ENCODE assay signal across 1 cellular context in the genomic region with DNA sequence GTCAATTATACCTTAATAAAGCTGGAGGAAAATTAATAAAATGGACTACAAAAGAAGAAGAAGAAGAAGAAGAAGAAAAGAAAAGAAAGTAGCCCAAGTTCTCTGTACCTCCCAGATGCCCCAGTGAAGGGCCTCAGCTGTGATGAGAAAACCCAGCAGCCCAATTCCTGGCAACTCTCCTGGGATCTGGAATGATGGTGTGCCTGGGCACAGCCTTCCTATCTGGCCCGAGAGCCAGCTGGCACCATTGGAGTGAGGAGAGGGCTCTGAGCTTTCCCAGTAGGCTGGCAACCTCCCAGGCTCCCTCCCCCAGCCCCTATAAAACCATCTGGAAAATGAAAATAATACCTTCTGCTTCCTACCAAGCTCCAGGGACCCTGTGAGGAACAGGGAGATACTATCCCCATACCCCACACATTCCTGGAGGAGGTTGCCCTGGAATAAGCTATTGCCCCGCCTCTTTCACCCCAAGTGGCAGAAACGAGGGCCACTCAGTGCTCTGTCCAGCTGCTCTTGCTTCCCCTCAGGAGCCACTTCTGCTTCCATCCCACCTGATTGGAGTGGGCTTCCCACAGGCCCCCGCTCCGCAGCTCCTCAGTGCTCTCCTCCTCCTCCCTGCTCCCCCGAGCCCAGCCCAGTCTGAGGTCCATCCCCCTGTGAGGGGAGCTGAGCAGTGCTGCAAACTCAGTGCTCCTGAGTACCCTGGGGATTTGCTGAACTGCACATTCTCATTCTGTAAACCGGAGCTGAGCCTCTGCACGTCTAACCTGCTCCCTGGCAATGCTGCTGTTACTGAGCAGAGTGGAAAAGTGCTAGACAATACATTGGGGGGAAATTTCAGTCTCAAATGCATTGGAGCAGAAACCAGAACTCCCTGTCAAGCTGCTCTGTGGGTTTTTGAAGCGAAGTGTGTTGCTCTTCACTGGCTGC.
TF ChIP-seq lines count a peak whose summit lies in the region.

No MANE protein-coding gene starts in this region.

TF ChIP-seq in GM23338, 12 proteins besides CTCF, POLR2A, EP300 and RAD21 (continued from another document):
- TF ChIP-seq, protein P1, sequence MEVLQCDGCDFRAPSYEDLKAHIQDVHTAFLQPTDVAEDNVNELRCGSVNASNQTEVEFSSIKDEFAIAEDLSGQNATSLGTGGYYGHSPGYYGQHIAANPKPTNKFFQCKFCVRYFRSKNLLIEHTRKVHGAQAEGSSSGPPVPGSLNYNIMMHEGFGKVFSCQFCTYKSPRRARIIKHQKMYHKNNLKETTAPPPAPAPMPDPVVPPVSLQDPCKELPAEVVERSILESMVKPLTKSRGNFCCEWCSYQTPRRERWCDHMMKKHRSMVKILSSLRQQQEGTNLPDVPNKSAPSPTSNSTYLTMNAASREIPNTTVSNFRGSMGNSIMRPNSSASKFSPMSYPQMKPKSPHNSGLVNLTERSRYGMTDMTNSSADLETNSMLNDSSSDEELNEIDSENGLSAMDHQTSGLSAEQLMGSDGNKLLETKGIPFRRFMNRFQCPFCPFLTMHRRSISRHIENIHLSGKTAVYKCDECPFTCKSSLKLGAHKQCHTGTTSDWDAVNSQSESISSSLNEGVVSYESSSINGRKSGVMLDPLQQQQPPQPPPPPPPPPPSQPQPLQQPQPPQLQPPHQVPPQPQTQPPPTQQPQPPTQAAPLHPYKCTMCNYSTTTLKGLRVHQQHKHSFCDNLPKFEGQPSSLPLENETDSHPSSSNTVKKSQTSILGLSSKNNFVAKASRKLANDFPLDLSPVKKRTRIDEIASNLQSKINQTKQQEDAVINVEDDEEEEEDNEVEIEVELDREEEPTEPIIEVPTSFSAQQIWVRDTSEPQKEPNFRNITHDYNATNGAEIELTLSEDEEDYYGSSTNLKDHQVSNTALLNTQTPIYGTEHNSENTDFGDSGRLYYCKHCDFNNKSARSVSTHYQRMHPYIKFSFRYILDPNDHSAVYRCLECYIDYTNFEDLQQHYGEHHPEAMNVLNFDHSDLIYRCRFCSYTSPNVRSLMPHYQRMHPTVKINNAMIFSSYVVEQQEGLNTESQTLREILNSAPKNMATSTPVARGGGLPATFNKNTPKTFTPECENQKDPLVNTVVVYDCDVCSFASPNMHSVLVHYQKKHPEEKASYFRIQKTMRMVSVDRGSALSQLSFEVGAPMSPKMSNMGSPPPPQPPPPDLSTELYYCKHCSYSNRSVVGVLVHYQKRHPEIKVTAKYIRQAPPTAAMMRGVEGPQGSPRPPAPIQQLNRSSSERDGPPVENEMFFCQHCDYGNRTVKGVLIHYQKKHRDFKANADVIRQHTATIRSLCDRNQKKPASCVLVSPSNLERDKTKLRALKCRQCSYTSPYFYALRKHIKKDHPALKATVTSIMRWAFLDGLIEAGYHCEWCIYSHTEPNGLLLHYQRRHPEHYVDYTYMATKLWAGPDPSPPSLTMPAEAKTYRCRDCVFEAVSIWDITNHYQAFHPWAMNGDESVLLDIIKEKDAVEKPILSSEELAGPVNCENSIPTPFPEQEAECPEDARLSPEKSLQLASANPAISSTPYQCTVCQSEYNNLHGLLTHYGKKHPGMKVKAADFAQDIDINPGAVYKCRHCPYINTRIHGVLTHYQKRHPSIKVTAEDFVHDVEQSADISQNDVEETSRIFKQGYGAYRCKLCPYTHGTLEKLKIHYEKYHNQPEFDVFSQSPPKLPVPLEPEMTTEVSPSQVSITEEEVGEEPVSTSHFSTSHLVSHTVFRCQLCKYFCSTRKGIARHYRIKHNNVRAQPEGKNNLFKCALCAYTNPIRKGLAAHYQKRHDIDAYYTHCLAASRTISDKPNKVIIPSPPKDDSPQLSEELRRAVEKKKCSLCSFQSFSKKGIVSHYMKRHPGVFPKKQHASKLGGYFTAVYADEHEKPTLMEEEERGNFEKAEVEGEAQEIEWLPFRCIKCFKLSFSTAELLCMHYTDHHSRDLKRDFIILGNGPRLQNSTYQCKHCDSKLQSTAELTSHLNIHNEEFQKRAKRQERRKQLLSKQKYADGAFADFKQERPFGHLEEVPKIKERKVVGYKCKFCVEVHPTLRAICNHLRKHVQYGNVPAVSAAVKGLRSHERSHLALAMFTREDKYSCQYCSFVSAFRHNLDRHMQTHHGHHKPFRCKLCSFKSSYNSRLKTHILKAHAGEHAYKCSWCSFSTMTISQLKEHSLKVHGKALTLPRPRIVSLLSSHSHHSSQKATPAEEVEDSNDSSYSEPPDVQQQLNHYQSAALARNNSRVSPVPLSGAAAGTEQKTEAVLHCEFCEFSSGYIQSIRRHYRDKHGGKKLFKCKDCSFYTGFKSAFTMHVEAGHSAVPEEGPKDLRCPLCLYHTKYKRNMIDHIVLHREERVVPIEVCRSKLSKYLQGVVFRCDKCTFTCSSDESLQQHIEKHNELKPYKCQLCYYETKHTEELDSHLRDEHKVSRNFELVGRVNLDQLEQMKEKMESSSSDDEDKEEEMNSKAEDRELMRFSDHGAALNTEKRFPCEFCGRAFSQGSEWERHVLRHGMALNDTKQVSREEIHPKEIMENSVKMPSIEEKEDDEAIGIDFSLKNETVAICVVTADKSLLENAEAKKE (CRISPR knock-in tag; IDR thresholded peaks at IDR 0.05) = no peak
- TF ChIP-seq REST (IDR thresholded peaks at IDR 0.05; ENCODE audit: unreplicated experiment) (no peak), POLR2AphosphoS5 (IDR thresholded peaks at IDR 0.05; ENCODE audit: low read depth) (no peak)
